In genomic region chr12:12726543-12727093, GRCh38 we compare ENCODE assay signal across 1 cellular context.
TF ChIP-seq lines count a peak whose summit lies in the region.

No MANE protein-coding gene starts in this region.

TF ChIP-seq in SK-N-SH, 30 proteins besides CTCF, POLR2A, EP300 and RAD21 (continued from another document):
- no peak for TF ChIP-seq ZBTB33 (IDR thresholded peaks at IDR 0.05; ENCODE audit: borderline replicate concordance, low read depth)
- TF ChIP-seq JUND (IDR thresholded peaks at IDR 0.05) = no peak
- TF ChIP-seq PBX3 (IDR thresholded peaks at IDR 0.05) = no peak
- no peak for TF ChIP-seq FOXJ3 (CRISPR knock-in tag; IDR thresholded peaks at IDR 0.05)
- TF ChIP-seq POLR2AphosphoS5 (IDR thresholded peaks at IDR 0.05; ENCODE audit: low read depth, low read length) = peak; percentile 17; the same call in 1 of the 2 replicates
- TF ChIP-seq CHD2 (IDR thresholded peaks at IDR 0.05; ENCODE audit: low read length, partially characterized antibody) = no peak
- TF ChIP-seq NFIC (IDR thresholded peaks at IDR 0.05; ENCODE audit: borderline replicate concordance) = no peak
- no peak for TF ChIP-seq MXI1 (IDR thresholded peaks at IDR 0.05; ENCODE audit: low read depth, low read length)
- peak; percentile 14; the same call in 1 of the 2 replicates for TF ChIP-seq RXRA (IDR thresholded peaks at IDR 0.05; ENCODE audit: borderline replicate concordance, low read depth)
- TF ChIP-seq SMC3 (IDR thresholded peaks at IDR 0.05; ENCODE audit: low read depth, low read length) = no peak
- peak; percentile 39; the same call in 1 of the 2 replicates for TF ChIP-seq TAF1 (IDR thresholded peaks at IDR 0.05; ENCODE audit: borderline replicate concordance, low read depth, low read length)
